ENCODE assay signal across 22 cellular contexts in genomic region chr4:5218376-5219069, GRCh38.
"Had no signal": no experiment of that assay in that cellular context is flagged by ENCODE, and none has a peak within 500 bp of the region (broad histone marks: within the 10 kb centered on the region; RNA-seq: fewer than 3 reads in every experiment).

No MANE protein-coding gene starts in this region.

- DNase-seq: activated CD4-positive, alpha-beta memory T cell treated with anti-CD3 and anti-CD28 coated beads, Interleukin-2, amount 10 ng/mL, durations not matched to agents 7 days and 5 days; activated CD4-positive, alpha-beta T cell treated with anti-CD3 and anti-CD28 coated beads, Interleukin-2, amount 10 ng/mL, durations not matched to agents 7 days and 5 days; activated CD4-positive, CD25-positive, alpha-beta regulatory T cell; activated CD8-positive, alpha-beta memory T cell treated with anti-CD3 and anti-CD28 coated beads, Interleukin-2, amount 50 U/mL, for 4 hours; activated effector memory CD4-positive, alpha-beta T cell treated with Interleukin-2 at 50 U/mL for 16 hours; activated naive CD4-positive, alpha-beta T cell; aorta; MG63; MV-4-11; NCI-H1092 treated with DMSO at 0.1 percent for 48 hours; NCI-H1417 treated with DMSO at 0.1 percent for 48 hours; NCI-H1694; NCI-H2029; NCI-H510A treated with DMSO at 0.1 percent for 48 hours; NCI-H69; PC-9; T-cell; T-helper 2 cell; T1000 had no signal

- H3K36me3 Mint-ChIP-seq: activated naive CD4-positive, alpha-beta T cell treated with anti-CD3 and anti-CD28 coated beads, Interleukin-2, amount 50 U/mL, for 24 hours; T-cell had no signal

- H3K27me3 Mint-ChIP-seq: activated CD4-positive, alpha-beta memory T cell treated with anti-CD3 and anti-CD28 coated beads, Interleukin-2, amount 10 ng/mL, durations not matched to agents 7 days and 5 days; activated CD4-positive, alpha-beta T cell treated with anti-CD3 and anti-CD28 coated beads, Interleukin-2, amount 10 ng/mL, durations not matched to agents 7 days and 5 days; activated naive CD4-positive, alpha-beta T cell treated with anti-CD3 and anti-CD28 coated beads, Interleukin-2, amount 50 U/mL, for 24 hours; T-cell had no signal

- H3K36me3 ChIP-seq: breast epithelium, MG63 had no signal

- H3K27me3 ChIP-seq: breast epithelium, MG63 had no signal

- H3K27ac Mint-ChIP-seq: activated CD4-positive, alpha-beta memory T cell treated with anti-CD3 and anti-CD28 coated beads, Interleukin-2, amount 10 ng/mL, durations not matched to agents 7 days and 5 days; activated CD4-positive, alpha-beta T cell treated with anti-CD3 and anti-CD28 coated beads, Interleukin-2, amount 10 ng/mL, durations not matched to agents 7 days and 5 days; activated naive CD4-positive, alpha-beta T cell treated with anti-CD3 and anti-CD28 coated beads, Interleukin-2, amount 50 U/mL, for 24 hours; T-cell had no signal

- H3K4me1 Mint-ChIP-seq: activated CD4-positive, alpha-beta memory T cell treated with anti-CD3 and anti-CD28 coated beads, Interleukin-2, amount 10 ng/mL, durations not matched to agents 7 days and 5 days; activated CD4-positive, alpha-beta T cell treated with anti-CD3 and anti-CD28 coated beads, Interleukin-2, amount 10 ng/mL, durations not matched to agents 7 days and 5 days; activated naive CD4-positive, alpha-beta T cell treated with anti-CD3 and anti-CD28 coated beads, Interleukin-2, amount 50 U/mL, for 24 hours; T-cell had no signal

- H3K27ac ChIP-seq: breast epithelium, PC-9, SK-N-MC had no signal

- H3K4me1 ChIP-seq: breast epithelium had no signal

- H3K9me3 ChIP-seq: MG63 had no signal

- H3K4me3 ChIP-seq: breast epithelium, MG63, PC-9, SK-N-MC had no signal

- H3K4me3 Mint-ChIP-seq: activated CD4-positive, alpha-beta memory T cell treated with anti-CD3 and anti-CD28 coated beads, Interleukin-2, amount 10 ng/mL, durations not matched to agents 7 days and 5 days; activated CD4-positive, alpha-beta T cell treated with anti-CD3 and anti-CD28 coated beads, Interleukin-2, amount 10 ng/mL, durations not matched to agents 7 days and 5 days; activated naive CD4-positive, alpha-beta T cell treated with anti-CD3 and anti-CD28 coated beads, Interleukin-2, amount 50 U/mL, for 24 hours; T-cell had no signal
